In the genomic region with DNA sequence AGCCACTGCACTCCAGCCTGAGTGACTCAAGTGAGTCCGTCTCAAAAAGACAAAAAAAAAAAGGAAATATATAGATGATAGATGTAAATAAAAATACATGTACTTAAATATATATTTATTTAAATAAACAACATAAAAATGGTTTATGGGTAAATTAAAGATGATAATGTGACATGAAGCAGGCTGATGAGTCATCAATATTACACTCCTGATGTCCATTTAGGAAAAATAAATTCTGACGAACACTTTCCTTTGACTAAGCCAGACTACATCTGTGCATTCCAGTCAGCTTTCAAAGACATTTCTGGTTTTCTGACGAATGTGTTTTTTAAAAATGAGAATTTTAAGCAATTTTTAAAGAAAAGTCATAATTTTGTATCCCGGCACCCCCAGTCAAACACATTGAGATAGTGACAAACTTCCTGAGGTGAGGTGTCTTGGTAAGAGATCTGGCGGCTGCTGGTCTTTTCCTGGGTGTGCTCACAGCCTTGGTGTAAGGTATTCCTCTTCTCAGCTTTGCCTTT, we compare ENCODE assay signal across 27 cellular contexts.
"Had no signal": no experiment of that assay in that cellular context is flagged by ENCODE, and none has a peak within 500 bp of the region (broad histone marks: within the 10 kb centered on the region; RNA-seq: fewer than 3 reads in every experiment).

No MANE protein-coding gene starts in this region.

- H3K4me3 Mint-ChIP-seq: activated CD8-positive, alpha-beta memory T cell treated with anti-CD3 and anti-CD28 coated beads, Interleukin-2, amount 10 ng/mL, durations not matched to agents 7 days and 5 days; activated naive CD8-positive, alpha-beta T cell treated with anti-CD3 and anti-CD28 coated beads, Interleukin-2, amount 50 U/mL, for 24 hours; activated T-cell treated with anti-CD3 and anti-CD28 coated beads, Interleukin-2, amount 50 U/mL, for 24 hours; brain; central memory CD8-positive, alpha-beta T cell; T-helper 1 cell treated with Interleukin-12 subunit alpha and Interleukin-12 subunit beta and Interleukin-4 antibody, amounts not matched to agents 30 μg/mL and 1 μg/mL, for 36 hours had no signal

- H3K4me3 ChIP-seq: Peyer's patch, SJSA1 had no signal

- H3K27ac Mint-ChIP-seq: activated CD8-positive, alpha-beta memory T cell treated with anti-CD3 and anti-CD28 coated beads, Interleukin-2, amount 10 ng/mL, durations not matched to agents 7 days and 5 days; activated naive CD4-positive, alpha-beta T cell treated with anti-CD3 and anti-CD28 coated beads, Interleukin-2, amount 50 U/mL, for 72 hours; activated naive CD8-positive, alpha-beta T cell treated with anti-CD3 and anti-CD28 coated beads, Interleukin-2, amount 50 U/mL, for 24 hours; activated T-cell treated with anti-CD3 and anti-CD28 coated beads, Interleukin-2, amount 50 U/mL, for 24 hours; brain; T-helper 1 cell treated with Interleukin-12 subunit alpha and Interleukin-12 subunit beta and Interleukin-4 antibody, amounts not matched to agents 30 μg/mL and 1 μg/mL, for 36 hours had no signal

- H3K27me3 Mint-ChIP-seq: activated CD8-positive, alpha-beta memory T cell treated with anti-CD3 and anti-CD28 coated beads, Interleukin-2, amount 10 ng/mL, durations not matched to agents 7 days and 5 days; activated naive CD8-positive, alpha-beta T cell treated with anti-CD3 and anti-CD28 coated beads, Interleukin-2, amount 50 U/mL, for 24 hours; brain; central memory CD8-positive, alpha-beta T cell had no signal

- H3K4me1 ChIP-seq: Peyer's patch, SJSA1 had no signal

- DNase-seq: activated CD4-positive, alpha-beta T cell treated with anti-CD3 and anti-CD28 coated beads for 4 hours; activated CD4-positive, alpha-beta T cell treated with anti-CD3 and anti-CD28 coated beads, Interleukin-2, amount 50 U/mL, for 48 hours; activated CD8-positive, alpha-beta memory T cell treated with anti-CD3 and anti-CD28 coated beads, Interleukin-2, amount 10 ng/mL, durations not matched to agents 7 days and 5 days; activated effector memory CD4-positive, alpha-beta T cell treated with anti-CD3 and anti-CD28 coated beads, Interleukin-2, amount 50 U/mL, for 16 hours; activated naive CD4-positive, alpha-beta T cell treated with Interleukin-2 at 50 U/mL for 16 hours; activated naive CD8-positive, alpha-beta T cell treated with anti-CD3 and anti-CD28 coated beads, Interleukin-2, amount 50 U/mL, for 24 hours; activated T-cell treated with anti-CD3 and anti-CD28 coated beads, Interleukin-2, amount 50 U/mL, for 24 hours; amygdala; KG1; MV-4-11; NCI-H1105 treated with DMSO at 0.1 percent for 48 hours; NCI-H1436 treated with DMSO at 0.1 percent for 48 hours; NCI-H187; NCI-H2081; NCI-H510A treated with DMSO at 0.1 percent for 48 hours; NK-92 treated with Interleukin-12 subunit alpha and Interleukin-12 subunit beta, amount 100 ng/mL, for 24 hours; Peyer's patch; Right ventricle myocardium superior had no signal

- H3K36me3 ChIP-seq: Peyer's patch, SJSA1 had no signal

- H3K27ac ChIP-seq: Peyer's patch, RWPE1, SJSA1 had no signal

- H3K9me3 Mint-ChIP-seq: T-helper 1 cell treated with Interleukin-12 subunit alpha and Interleukin-12 subunit beta and Interleukin-4 antibody, amounts not matched to agents 30 μg/mL and 1 μg/mL, for 36 hours had no signal

- ATAC-seq: activated CD4-positive, CD25-positive, alpha-beta regulatory T cell treated with anti-CD3 and anti-CD28 coated beads, Interleukin-2, amount 50 U/mL, for 24 hours; activated CD8-positive, alpha-beta memory T cell treated with anti-CD3 and anti-CD28 coated beads, Interleukin-2, amount 10 ng/mL, durations not matched to agents 7 days and 5 days; activated naive CD4-positive, alpha-beta T cell treated with anti-CD3 and anti-CD28 coated beads, Interleukin-2, amount 50 U/mL, for 72 hours; activated naive CD8-positive, alpha-beta T cell treated with anti-CD3 and anti-CD28 coated beads, Interleukin-2, amount 50 U/mL, for 24 hours; SK-N-SH treated with all-trans-retinoic acid at 6 μM for 48 hours had no signal

- H3K4me1 Mint-ChIP-seq: activated CD8-positive, alpha-beta memory T cell treated with anti-CD3 and anti-CD28 coated beads, Interleukin-2, amount 10 ng/mL, durations not matched to agents 7 days and 5 days; activated naive CD8-positive, alpha-beta T cell treated with anti-CD3 and anti-CD28 coated beads, Interleukin-2, amount 50 U/mL, for 24 hours; brain; central memory CD8-positive, alpha-beta T cell had no signal

- FAIRE-seq: astrocyte had no signal

- H3K27me3 ChIP-seq: Peyer's patch, SJSA1 had no signal

- H3K36me3 Mint-ChIP-seq: activated CD8-positive, alpha-beta memory T cell treated with anti-CD3 and anti-CD28 coated beads, Interleukin-2, amount 10 ng/mL, durations not matched to agents 7 days and 5 days; brain had no signal
